9 cellular contexts compared by ENCODE assay signal in the genomic region with DNA sequence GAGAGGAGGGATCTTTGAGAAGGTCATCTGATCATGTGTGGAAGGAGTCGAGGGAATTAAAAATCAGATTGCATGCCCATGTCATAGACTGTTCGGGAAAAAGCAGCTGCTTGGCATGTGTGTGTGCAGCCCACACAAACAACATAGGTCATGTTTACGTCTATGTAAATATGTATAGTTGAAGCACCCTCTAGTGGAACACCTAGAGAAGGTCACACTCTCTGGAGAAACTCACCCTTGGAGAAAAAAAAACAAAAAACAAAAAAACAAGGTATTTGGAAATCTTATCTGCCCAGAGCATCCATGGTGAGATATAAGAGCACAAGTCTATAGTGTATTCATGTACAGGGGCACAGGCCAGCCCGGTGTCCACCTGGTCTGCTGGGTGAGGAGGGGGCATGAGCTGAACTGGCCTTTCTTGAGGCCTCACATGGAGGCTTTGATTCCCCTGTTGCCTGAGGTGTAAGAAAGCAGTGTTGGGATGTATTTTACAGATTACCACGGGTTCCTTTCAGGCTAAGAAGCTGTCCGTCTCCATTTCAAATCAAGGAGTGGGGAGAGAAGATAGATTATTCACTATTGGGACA.
DNase-seq lines count a peak whose midpoint lies in the region; ATAC-seq and TF ChIP-seq lines count a peak whose summit lies in the region.
"Had no signal": no experiment of that assay in that cellular context is flagged by ENCODE, and none has a peak within 500 bp of the region (broad histone marks: within the 10 kb centered on the region; RNA-seq: fewer than 3 reads in every experiment).

No MANE protein-coding gene starts in this region.

- H3K36me3 Mint-ChIP-seq in stimulated activated memory B cell treated with anti-CD40 and anti-IgM and Interleukin-4, amounts not matched to agents 10 μg/mL and 1 μg/mL and 100 μg/mL, for 72 hours = no peaks in the 10 kb centered on the region
- no peaks in the 10 kb centered on the region for H3K36me3 Mint-ChIP-seq in activated T-helper 17 cell treated with anti-CD3 and anti-CD28 coated beads, Interleukin-2, amount 50 U/mL, for 72 hours (ENCODE audit: low read depth)

- DNase-seq in DMS153 treated with DMSO at 0.1 percent for 48 hours (lab: John Stamatoyannopoulos, UW; ENCODE audit: unreplicated experiment) = peak; percentile 19
- DNase-seq in GM20000 (ENCODE audit: low spot score) = peak; percentile 57
- DNase-seq in NCI-H1105 (lab: John Stamatoyannopoulos, UW) = peak; percentile 9
- peak; percentile 47 for DNase-seq in choroid plexus epithelial cell (ENCODE audit: low read depth)
- DNase-seq in body of pancreas = no peak

- H3K9me3 ChIP-seq in body of pancreas = no peaks in the 10 kb centered on the region

- H3K4me3 ChIP-seq in choroid plexus epithelial cell (ENCODE audit: low read depth, low read length) (no peak overlapping the region), body of pancreas (no peak overlapping the region)
- H3K4me3 ChIP-seq: thoracic aorta had no signal

- H3K4me1 Mint-ChIP-seq in stimulated activated memory B cell treated with anti-CD40 and anti-IgM and Interleukin-4, amounts not matched to agents 10 μg/mL and 1 μg/mL and 100 μg/mL, for 72 hours = peaks cover 6% of the 10 kb centered on the region
- H3K4me1 Mint-ChIP-seq in activated T-helper 17 cell treated with anti-CD3 and anti-CD28 coated beads, Interleukin-2, amount 50 U/mL, for 72 hours = no peaks in the 10 kb centered on the region

- ATAC-seq in stimulated activated memory B cell treated with anti-CD40 and anti-IgM and Interleukin-4, amounts not matched to agents 10 μg/mL and 1 μg/mL and 100 μg/mL, for 72 hours = peak; percentile 75
- no peak for ATAC-seq in activated T-helper 17 cell treated with anti-CD3 and anti-CD28 coated beads, Interleukin-2, amount 50 U/mL, for 72 hours (replicated peaks)
- ATAC-seq in body of pancreas (no peak), GM19395 (IDR thresholded peaks at IDR 0.05; ENCODE audit: unreplicated experiment) (no peak)

- TF ChIP-seq CTCF in GM20000 (IDR thresholded peaks at IDR 0.05; ENCODE audit: extremely low read depth, missing control alignments) (peak; percentile 19), choroid plexus epithelial cell (conservative IDR thresholded peaks at IDR 0.05; ENCODE audit: low read depth, low read length) (peak; percentile 51), body of pancreas (IDR thresholded peaks at IDR 0.05) (peak in 2 of 7 experiments; percentile 23 to 24)

- H3K9me3 Mint-ChIP-seq in stimulated activated memory B cell treated with anti-CD40 and anti-IgM and Interleukin-4, amounts not matched to agents 10 μg/mL and 1 μg/mL and 100 μg/mL, for 72 hours = no peaks in the 10 kb centered on the region
- H3K9me3 Mint-ChIP-seq in activated T-helper 17 cell treated with anti-CD3 and anti-CD28 coated beads, Interleukin-2, amount 50 U/mL, for 72 hours = no peaks in the 10 kb centered on the region

- H3K4me1 ChIP-seq in body of pancreas = no peaks in the 10 kb centered on the region

- TF ChIP-seq POLR2A in body of pancreas (IDR thresholded peaks at IDR 0.05) = no peak

- no peak overlapping the region for H3K4me3 Mint-ChIP-seq in stimulated activated memory B cell treated with anti-CD40 and anti-IgM and Interleukin-4, amounts not matched to agents 10 μg/mL and 1 μg/mL and 100 μg/mL, for 72 hours
- H3K4me3 Mint-ChIP-seq in activated T-helper 17 cell treated with anti-CD3 and anti-CD28 coated beads, Interleukin-2, amount 50 U/mL, for 72 hours = no peak overlapping the region

- H3K27me3 ChIP-seq in body of pancreas = no peaks in the 10 kb centered on the region

- WGBS in body of pancreas, 2 donors = 33 to 62% methylated on average over 6 of the region's 6 CpGs

- no peak overlapping the region for H3K27ac ChIP-seq in body of pancreas
- H3K27ac ChIP-seq: thoracic aorta had no signal

- H3K36me3 ChIP-seq in body of pancreas (replicated peaks in 1 of 2; ENCODE audit: insufficient read depth in 1 of 2, low read depth in 2 of 2) = no peaks in the 10 kb centered on the region
- H3K36me3 ChIP-seq: thoracic aorta had no signal

- H3K27ac Mint-ChIP-seq in stimulated activated memory B cell treated with anti-CD40 and anti-IgM and Interleukin-4, amounts not matched to agents 10 μg/mL and 1 μg/mL and 100 μg/mL, for 72 hours = peak overlapping the region; percentile 43
- H3K27ac Mint-ChIP-seq in activated T-helper 17 cell treated with anti-CD3 and anti-CD28 coated beads, Interleukin-2, amount 50 U/mL, for 72 hours = no peak overlapping the region

- peaks cover 11% of the 10 kb centered on the region for H3K27me3 Mint-ChIP-seq in stimulated activated memory B cell treated with anti-CD40 and anti-IgM and Interleukin-4, amounts not matched to agents 10 μg/mL and 1 μg/mL and 100 μg/mL, for 72 hours
- H3K27me3 Mint-ChIP-seq in activated T-helper 17 cell treated with anti-CD3 and anti-CD28 coated beads, Interleukin-2, amount 50 U/mL, for 72 hours = peaks cover 3% of the 10 kb centered on the region

- intact Hi-C loops in body of pancreas (cut with DNase I) = no loop called here

Comparison
In these comparisons a context has a peak if more than half of its experiments do, and no peak if none do; other contexts are left out.
1. DNase-seq: peak in DMS153 treated with DMSO at 0.1 percent for 48 hours (single experiment), GM20000 (single experiment), NCI-H1105 (single experiment) and choroid plexus epithelial cell (single experiment); none in body of pancreas (0 of 4).